ENCODE assay signal across 26 cellular contexts in genomic region chr6:169387809-169388383, GRCh38.
"Had no signal": no experiment of that assay in that cellular context is flagged by ENCODE, and none has a peak within 500 bp of the region (broad histone marks: within the 10 kb centered on the region; RNA-seq: fewer than 3 reads in every experiment).

No MANE protein-coding gene starts in this region.

- H3K4me1 Mint-ChIP-seq: activated CD4-positive, alpha-beta memory T cell treated with anti-CD3 and anti-CD28 coated beads, Interleukin-2, amount 10 ng/mL, durations not matched to agents 7 days and 5 days; activated naive CD4-positive, alpha-beta T cell treated with anti-CD3 and anti-CD28 coated beads, Interleukin-2, amount 50 U/mL, for 24 hours; T-cell had no signal

- H3K4me3 Mint-ChIP-seq: activated CD4-positive, alpha-beta memory T cell treated with anti-CD3 and anti-CD28 coated beads, Interleukin-2, amount 10 ng/mL, durations not matched to agents 7 days and 5 days; activated naive CD4-positive, alpha-beta T cell treated with anti-CD3 and anti-CD28 coated beads, Interleukin-2, amount 50 U/mL, for 24 hours; activated T-cell treated with anti-CD3 and anti-CD28 coated beads, Interleukin-2, amount 50 U/mL, for 24 hours; activated T-helper 1 cell treated with anti-CD3 and anti-CD28 coated beads, Interleukin-12 subunit alpha, Interleukin-12 subunit beta, Interleukin-2, Interleukin-4 antibody, amounts not matched to agents 30 ng/mL and 10 ng/mL and 1 ng/mL, durations not matched to agents 14 hours and 24 hours and 36 hours; T-cell had no signal

- H3K4me1 ChIP-seq: body of pancreas had no signal

- H3K27ac ChIP-seq: body of pancreas, VCaP had no signal

- H3K27me3 ChIP-seq: body of pancreas had no signal

- H3K9me3 ChIP-seq: body of pancreas had no signal

- H3K27me3 Mint-ChIP-seq: activated CD4-positive, alpha-beta memory T cell treated with anti-CD3 and anti-CD28 coated beads, Interleukin-2, amount 10 ng/mL, durations not matched to agents 7 days and 5 days had no signal

- ATAC-seq: body of pancreas, K562, Panc1, Right ventricle myocardium inferior, T-cell had no signal

- DNase-seq: activated CD4-positive, alpha-beta memory T cell treated with anti-CD3 and anti-CD28 coated beads, Interleukin-2, amount 10 ng/mL, durations not matched to agents 7 days and 5 days; activated CD4-positive, alpha-beta T cell treated with anti-CD3 and anti-CD28 coated beads, Interleukin-2, amount 50 U/mL, for 1 hour; activated CD4-positive, CD25-positive, alpha-beta regulatory T cell; activated effector memory CD4-positive, alpha-beta T cell treated with Interleukin-2 at 50 U/mL for 16 hours; activated naive CD4-positive, alpha-beta T cell; activated T-cell treated with anti-CD3 and anti-CD28 coated beads, Interleukin-2, amount 50 U/mL, for 24 hours; body of pancreas; Karpas-422; NCI-H1105 treated with DMSO at 0.1 percent for 48 hours; NCI-H1436 treated with DMSO at 0.1 percent for 48 hours; NCI-H187; NCI-H2081; NCI-H510A treated with DMSO at 0.1 percent for 48 hours; NCI-H69; NK-92 treated with Interleukin-12 subunit alpha and Interleukin-12 subunit beta, amount 100 ng/mL, for 24 hours; OCI-M1; RPMI8226; T-cell; T-helper 2 cell had no signal

- FAIRE-seq: K562 had no signal

- H3K4me3 ChIP-seq: body of pancreas, K562, SK-N-MC had no signal

- H3K27ac Mint-ChIP-seq: activated CD4-positive, alpha-beta memory T cell treated with anti-CD3 and anti-CD28 coated beads, Interleukin-2, amount 10 ng/mL, durations not matched to agents 7 days and 5 days; activated naive CD4-positive, alpha-beta T cell treated with anti-CD3 and anti-CD28 coated beads, Interleukin-2, amount 50 U/mL, for 24 hours; activated T-cell treated with anti-CD3 and anti-CD28 coated beads, Interleukin-2, amount 50 U/mL, for 24 hours; activated T-helper 1 cell treated with anti-CD3 and anti-CD28 coated beads, Interleukin-12 subunit alpha, Interleukin-12 subunit beta, Interleukin-2, Interleukin-4 antibody, amounts not matched to agents 30 ng/mL and 10 ng/mL and 1 ng/mL, durations not matched to agents 14 hours and 24 hours and 36 hours; T-cell had no signal

- H3K36me3 Mint-ChIP-seq: activated naive CD4-positive, alpha-beta T cell treated with anti-CD3 and anti-CD28 coated beads, Interleukin-2, amount 50 U/mL, for 24 hours; T-cell had no signal
